ENCODE assay signal across 1 cellular context in the genomic region with DNA sequence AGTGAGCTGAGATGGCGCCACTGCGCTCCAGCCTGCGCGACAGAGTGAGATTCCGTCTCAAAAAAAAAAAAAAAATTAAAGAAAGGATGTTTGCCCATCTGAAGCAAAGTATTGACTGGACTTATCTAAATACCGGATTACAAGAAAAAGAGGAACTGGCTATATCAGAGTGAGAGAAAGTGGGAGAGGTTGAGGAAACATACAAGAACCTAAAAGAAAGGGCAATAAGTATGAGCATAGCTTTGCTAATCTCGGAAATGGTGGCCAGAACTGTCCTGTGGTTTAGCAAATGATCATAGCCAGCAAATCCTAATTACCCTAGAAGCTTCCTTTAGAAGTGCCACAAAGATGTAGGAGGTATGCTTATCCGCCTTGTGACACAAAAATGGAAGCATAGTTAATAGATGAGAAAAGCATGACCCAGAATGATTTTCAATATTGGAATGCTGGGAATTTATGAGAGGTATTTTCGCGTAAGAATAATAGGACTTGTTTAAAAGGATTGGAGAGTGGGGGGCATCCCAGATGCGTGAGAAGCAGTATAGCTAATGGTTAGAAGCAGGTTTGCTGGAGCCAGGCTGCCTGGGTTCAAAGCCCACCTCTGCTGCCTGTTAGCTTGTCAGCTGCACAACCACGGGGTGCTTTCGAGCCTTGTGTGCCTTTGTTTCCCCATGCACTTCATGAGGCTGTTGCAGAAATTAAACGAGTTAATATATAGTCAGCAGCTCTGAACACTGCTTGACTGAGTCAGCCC.
TF ChIP-seq lines count a peak whose summit lies in the region.

No MANE protein-coding gene starts in this region.

TF ChIP-seq in HepG2, 621 proteins besides CTCF, POLR2A, EP300 and RAD21:
- TF ChIP-seq SMARCC2 (IDR thresholded peaks at IDR 0.05) (no peak), RBM39 (IDR thresholded peaks at IDR 0.05; ENCODE audit: low read depth, low read length, poor library complexity, severe bottlenecking) (no peak), BRCA1 (CRISPR knock-in tag; IDR thresholded peaks at IDR 0.05) (no peak), DNMT3B (CRISPR knock-in tag; conservative IDR thresholded peaks at IDR 0.05) (no peak), CHCHD3 (CRISPR knock-in tag; IDR thresholded peaks at IDR 0.05) (no peak), MXD4 (CRISPR knock-in tag; IDR thresholded peaks at IDR 0.05) (no peak), ZNF678 (CRISPR knock-in tag; IDR thresholded peaks at IDR 0.05) (no peak), PAWR (CRISPR knock-in tag; IDR thresholded peaks at IDR 0.05; ENCODE audit: borderline replicate concordance) (no peak), GABPB1 (CRISPR knock-in tag; IDR thresholded peaks at IDR 0.05) (no peak), SRY (CRISPR knock-in tag; IDR thresholded peaks at IDR 0.05) (no peak), ZNF333 (CRISPR knock-in tag; IDR thresholded peaks at IDR 0.05; ENCODE audit: borderline replicate concordance) (no peak), ZNF619 (CRISPR knock-in tag; IDR thresholded peaks at IDR 0.05) (no peak), ZNF235 (CRISPR knock-in tag; IDR thresholded peaks at IDR 0.05; ENCODE audit: borderline replicate concordance) (no peak), KDM5A (IDR thresholded peaks at IDR 0.05; ENCODE audit: borderline replicate concordance, low read length) (no peak), ZNF510 (CRISPR knock-in tag; IDR thresholded peaks at IDR 0.05; ENCODE audit: low read depth) (no peak), GZF1 (CRISPR knock-in tag; IDR thresholded peaks at IDR 0.05) (no peak), FOXA1 (IDR thresholded peaks at IDR 0.05) (no peak), FOXA1 (CRISPR knock-in tag; IDR thresholded peaks at IDR 0.05) (no peak)
